31 cellular contexts compared by ENCODE assay signal in the genomic region with DNA sequence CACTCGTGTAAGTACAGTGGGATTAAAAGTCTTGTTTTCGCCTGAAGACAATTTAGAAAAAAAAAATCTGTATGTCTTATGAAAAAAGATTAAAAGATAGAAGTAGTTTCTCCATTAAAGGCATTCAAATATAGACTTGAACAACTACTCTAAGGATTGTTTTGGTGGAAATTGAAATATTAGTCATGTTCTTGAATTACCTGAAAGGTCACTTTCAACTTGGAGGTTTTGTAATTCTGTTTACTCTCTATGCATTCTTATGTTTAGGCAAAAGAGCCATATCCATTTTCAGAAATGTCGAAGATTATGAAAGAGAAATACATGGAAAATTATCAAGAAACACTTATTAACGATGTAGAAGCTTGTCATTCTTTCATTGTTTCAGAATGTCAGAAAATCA.
"Had no signal": no experiment of that assay in that cellular context is flagged by ENCODE, and none has a peak within 500 bp of the region (broad histone marks: within the 10 kb centered on the region; RNA-seq: fewer than 3 reads in every experiment).

No MANE protein-coding gene starts in this region.

- FAIRE-seq: endometrium, endothelial cell of umbilical vein had no signal

- H3K4me3 ChIP-seq: adrenal gland, body of pancreas, cardiac muscle cell, colonic mucosa, esophagus muscularis mucosa, gastroesophageal sphincter, heart right ventricle had no signal

- H3K27me3 ChIP-seq: adrenal gland, body of pancreas, cardiac muscle cell, colonic mucosa, esophagus muscularis mucosa, gastroesophageal sphincter, heart right ventricle had no signal

- H3K4me1 ChIP-seq: adrenal gland, body of pancreas, colonic mucosa, esophagus muscularis mucosa, gastroesophageal sphincter had no signal

- ATAC-seq: activated CD4-positive, alpha-beta T cell treated with anti-CD3 and anti-CD28 coated beads for 36 hours; activated CD8-positive, alpha-beta memory T cell treated with anti-CD3 and anti-CD28 coated beads, Interleukin-2, amount 10 ng/mL, durations not matched to agents 7 days and 5 days; activated CD8-positive, alpha-beta T cell treated with anti-CD3 and anti-CD28 coated beads, Interleukin-2, amount 10 ng/mL, durations not matched to agents 7 days and 5 days; activated naive CD8-positive, alpha-beta T cell treated with anti-CD3 and anti-CD28 coated beads, Interleukin-2, amount 50 U/mL, for 24 hours; body of pancreas; gastroesophageal sphincter; heart right ventricle had no signal

- H3K36me3 ChIP-seq: adrenal gland, cardiac muscle cell, colonic mucosa, esophagus muscularis mucosa, gastroesophageal sphincter, heart right ventricle had no signal

- H3K27ac ChIP-seq: adrenal gland, body of pancreas, cardiac muscle cell, colonic mucosa, esophagus muscularis mucosa, gastroesophageal sphincter, heart right ventricle had no signal

- H3K9me3 ChIP-seq: adrenal gland, body of pancreas, colonic mucosa, esophagus muscularis mucosa, gastroesophageal sphincter, heart right ventricle had no signal

- DNase-seq: activated CD4-positive, alpha-beta memory T cell treated with anti-CD3 and anti-CD28 coated beads for 36 hours; activated CD4-positive, alpha-beta T cell treated with anti-CD3 and anti-CD28 coated beads for 36 hours; activated CD4-positive, alpha-beta T cell treated with anti-CD3 and anti-CD28 coated beads, Interleukin-2, amount 10 ng/mL, durations not matched to agents 24 days and 14 days; activated CD4-positive, CD25-positive, alpha-beta regulatory T cell; activated CD4-positive, CD25-positive, alpha-beta regulatory T cell treated with anti-CD3 and anti-CD28 coated beads, Interleukin-2, amount 50 U/mL, for 72 hours; activated CD8-positive, alpha-beta memory T cell treated with anti-CD3 and anti-CD28 coated beads, Interleukin-2, amount 10 ng/mL, durations not matched to agents 7 days and 5 days; activated CD8-positive, alpha-beta memory T cell treated with anti-CD3 and anti-CD28 coated beads, Interleukin-2, amount 50 U/mL, for 4 hours; activated CD8-positive, alpha-beta T cell treated with anti-CD3 and anti-CD28 coated beads, Interleukin-2, amount 10 ng/mL, durations not matched to agents 7 days and 5 days; activated effector memory CD4-positive, alpha-beta T cell treated with anti-CD3 and anti-CD28 coated beads, Interleukin-2, amount 50 U/mL, for 16 hours; activated naive CD4-positive, alpha-beta T cell treated with anti-CD3 and anti-CD28 coated beads for 36 hours; activated naive CD8-positive, alpha-beta T cell treated with anti-CD3 and anti-CD28 coated beads for 36 hours; activated naive CD8-positive, alpha-beta T cell treated with anti-CD3 and anti-CD28 coated beads, Interleukin-2, amount 50 U/mL, for 24 hours; activated T-cell treated with anti-CD3 and anti-CD28 coated beads, Interleukin-2, amount 50 U/mL, for 1 hour; activated T-cell treated with anti-CD3 and anti-CD28 coated beads, Interleukin-2, amount 50 U/mL, for 48 hours; adrenal gland; amygdala; aorta; body of pancreas; central memory CD4-positive, alpha-beta T cell; cerebellar nuclear complex; colonic mucosa; effector CD8-positive, alpha-beta T cell; foreskin melanocyte; heart right ventricle; T-helper 1 cell; T-helper 2 cell had no signal
